8 cellular contexts compared by ENCODE assay signal in genomic region chr2:216222650-216223352, GRCh38.
DNase-seq lines count a peak whose midpoint lies in the region; ATAC-seq, FAIRE-seq and TF ChIP-seq lines count a peak whose summit lies in the region.

No MANE protein-coding gene starts in this region.

- no peaks in the 10 kb centered on the region for H3K27me3 Mint-ChIP-seq in activated CD8-positive, alpha-beta T cell treated with anti-CD3 and anti-CD28 coated beads, Interleukin-2, amount 10 ng/mL, durations not matched to agents 7 days and 5 days (ENCODE audit: low read depth)

- H3K4me1 ChIP-seq in DOHH2 (ENCODE audit: control insufficient read depth, low read length) (peaks cover 8% of the 10 kb centered on the region), small intestine (ENCODE audit: control insufficient read depth in 2 of 2, insufficient read depth in 1 of 2, low read depth in 1 of 2, low read length in 1 of 2) (no peaks in the 10 kb centered on the region)

- H3K4me2 ChIP-seq in DOHH2 (ENCODE audit: low read length) = no peak overlapping the region

- H3K4me3 ChIP-seq in DOHH2 (ENCODE audit: low read length) = no peak overlapping the region
- H3K4me3 ChIP-seq in small intestine (ENCODE audit: low read depth in 1 of 2, low read length in 2 of 2) = no peak overlapping the region

- H3K9me3 Mint-ChIP-seq in activated CD8-positive, alpha-beta T cell treated with anti-CD3 and anti-CD28 coated beads, Interleukin-2, amount 10 ng/mL, durations not matched to agents 7 days and 5 days (ENCODE audit: insufficient read depth) = no peaks in the 10 kb centered on the region

- H3K27ac ChIP-seq in DOHH2 (ENCODE audit: low read depth, low read length) (no peak overlapping the region), small intestine (ENCODE audit: low read depth in 1 of 2, low read length in 1 of 2) (no peak overlapping the region)

- WGBS in small intestine, 3 donors = 59 to 79% (median 67%) methylated on average over 4 of the region's 4 CpGs

- H3K4me3 Mint-ChIP-seq in activated CD8-positive, alpha-beta T cell treated with anti-CD3 and anti-CD28 coated beads, Interleukin-2, amount 10 ng/mL, durations not matched to agents 7 days and 5 days = no peak overlapping the region

- H3K27ac Mint-ChIP-seq in activated CD8-positive, alpha-beta T cell treated with anti-CD3 and anti-CD28 coated beads, Interleukin-2, amount 10 ng/mL, durations not matched to agents 7 days and 5 days = no peak overlapping the region

- peak; percentile 45 for ATAC-seq in GM19324 (IDR thresholded peaks at IDR 0.05; ENCODE audit: low FRiP score, unreplicated experiment)
- ATAC-seq in HG03175 (IDR thresholded peaks at IDR 0.05; ENCODE audit: unreplicated experiment) = peak; percentile 58
- ATAC-seq in activated CD8-positive, alpha-beta T cell treated with anti-CD3 and anti-CD28 coated beads, Interleukin-2, amount 10 ng/mL, durations not matched to agents 7 days and 5 days = peak; percentile 27
- ATAC-seq in stimulated activated naive CD8-positive, alpha-beta T cell treated with anti-CD3 and anti-CD28 coated beads, Interleukin-15, Interleukin-2, amounts not matched to agents 100 U/mL and 50 U/mL, for 24 hours = peak; percentile 62
- ATAC-seq in left lobe of liver = no peak

- H3K9me3 ChIP-seq in DOHH2 (ENCODE audit: control insufficient read depth, insufficient read depth, low read length) (no peaks in the 10 kb centered on the region), small intestine (ENCODE audit: control insufficient read depth, low read depth) (no peaks in the 10 kb centered on the region)

- H3K36me3 ChIP-seq in DOHH2 (ENCODE audit: control insufficient read depth, low read length) (peaks cover 3% of the 10 kb centered on the region; the same call in 1 of the 2 replicates), small intestine (ENCODE audit: control insufficient read depth in 2 of 2, insufficient read depth in 2 of 2, low read length in 2 of 2) (no peaks in the 10 kb centered on the region)

- no peaks in the 10 kb centered on the region for H3K79me2 ChIP-seq in DOHH2 (ENCODE audit: control insufficient read depth, low read length)

- TF ChIP-seq CTCF in DOHH2 (IDR thresholded peaks at IDR 0.05; ENCODE audit: low read depth, low read length, poor library complexity, severe bottlenecking) = peak; percentile 48

- H3K4me1 Mint-ChIP-seq in activated CD8-positive, alpha-beta T cell treated with anti-CD3 and anti-CD28 coated beads, Interleukin-2, amount 10 ng/mL, durations not matched to agents 7 days and 5 days (ENCODE audit: low read depth) = peaks cover 48% of the 10 kb centered on the region

- intact Hi-C loops in posterior vena cava (cut with DNase I) = no loop called here

- no peaks in the 10 kb centered on the region for H4K20me1 ChIP-seq in DOHH2 (ENCODE audit: control insufficient read depth, insufficient read depth, low read depth, low read length)

- POLR2A ChIA-PET in activated CD8-positive, alpha-beta T cell treated with anti-CD3 and anti-CD28 coated beads, Interleukin-2, amount 10 ng/mL, durations not matched to agents 7 days and 5 days (lab: Charles Lee) = interaction anchor here (0.9 to 1.1 kb wide), 2 partner anchors 19 to 182 kb away, joined by 3 to 7 read pairs; no protein-coding TSS in a partner anchor

- no peaks in the 10 kb centered on the region for H3F3A ChIP-seq in DOHH2 (ENCODE audit: control insufficient read depth, insufficient read depth)

- CTCF ChIA-PET in activated CD8-positive, alpha-beta T cell treated with anti-CD3 and anti-CD28 coated beads, Interleukin-2, amount 10 ng/mL, durations not matched to agents 7 days and 5 days (lab: Charles Lee) = interaction anchor here (0.6 to 2.7 kb wide), 11 partner anchors 8 to 443 kb away, joined by 3 to 25 read pairs (median 4); no protein-coding TSS in a partner anchor

- H3K36me3 Mint-ChIP-seq in activated CD8-positive, alpha-beta T cell treated with anti-CD3 and anti-CD28 coated beads, Interleukin-2, amount 10 ng/mL, durations not matched to agents 7 days and 5 days (ENCODE audit: low read depth) = peaks cover 33% of the 10 kb centered on the region

- H3K9me2 ChIP-seq in DOHH2 (replicated peaks; ENCODE audit: control insufficient read depth, low read length) = no peaks in the 10 kb centered on the region

- DNase-seq in activated CD8-positive, alpha-beta T cell treated with anti-CD3 and anti-CD28 coated beads, Interleukin-2, amount 10 ng/mL, durations not matched to agents 7 days and 5 days = no peak
- DNase-seq in stimulated activated naive CD8-positive, alpha-beta T cell treated with anti-CD3 and anti-CD28 coated beads, Interleukin-15, Interleukin-2, amounts not matched to agents 100 U/mL and 50 U/mL, for 24 hours = no peak
- DNase-seq in small intestine = no peak
- DNase-seq in left lobe of liver (ENCODE audit: low spot score) = no peak
- DNase-seq in posterior vena cava (ENCODE audit: low spot score) = no peak

- H3K27me3 ChIP-seq in DOHH2 (ENCODE audit: control insufficient read depth, low read length) (no peaks in the 10 kb centered on the region), small intestine (ENCODE audit: control insufficient read depth in 2 of 2, insufficient read depth in 2 of 2, low read length in 2 of 2) (no peaks in the 10 kb centered on the region)

- no peak for FAIRE-seq in small intestine (lab: Jason Lieb, UNC)
